Comparison of ENCODE assay signal across 1 cellular context in genomic region chr2:225040862-225041209, GRCh38.
TF ChIP-seq lines count a peak whose summit lies in the region.

No MANE protein-coding gene starts in this region.

TF ChIP-seq in GM23338, 12 proteins besides CTCF, POLR2A, EP300 and RAD21 (continued from another document):
- TF ChIP-seq ETS1 (IDR thresholded peaks at IDR 0.05) (no peak), EZH2phosphoT487 (IDR thresholded peaks at IDR 0.05; ENCODE audit: unreplicated experiment) (no peak), JUNB (IDR thresholded peaks at IDR 0.05; ENCODE audit: unreplicated experiment) (no peak), ZNF114 (CRISPR knock-in tag; IDR thresholded peaks at IDR 0.05) (no peak), CREB1 (CRISPR knock-in tag; IDR thresholded peaks at IDR 0.05; ENCODE audit: low read depth) (no peak), STAT1 (IDR thresholded peaks at IDR 0.05; ENCODE audit: unreplicated experiment) (no peak), ZNF331 (CRISPR knock-in tag; IDR thresholded peaks at IDR 0.05; ENCODE audit: low read depth) (no peak), EZH2 (IDR thresholded peaks at IDR 0.05; ENCODE audit: low read depth, unreplicated experiment) (no peak)
